Comparison of ENCODE assay signal across 10 cellular contexts in genomic region chr6:144347447-144347758, GRCh38.
DNase-seq lines count a peak whose midpoint lies in the region; ATAC-seq and TF ChIP-seq lines count a peak whose summit lies in the region.
"Had no signal": no experiment of that assay in that cellular context is flagged by ENCODE, and none has a peak within 500 bp of the region (broad histone marks: within the 10 kb centered on the region; RNA-seq: fewer than 3 reads in every experiment).

No MANE protein-coding gene starts in this region.

- H3K4me3 ChIP-seq in breast epithelium: no peak overlapping the region
- H3K4me3 ChIP-seq in body of pancreas: no peak overlapping the region
- H3K4me3 ChIP-seq: MG63 had no signal

- ATAC-seq in body of pancreas: no peak

- no peaks in the 10 kb centered on the region for H3K36me3 ChIP-seq in breast epithelium
- H3K36me3 ChIP-seq in body of pancreas (replicated peaks in 1 of 2; ENCODE audit: insufficient read depth in 1 of 2, low read depth in 2 of 2): no peaks in the 10 kb centered on the region
- H3K36me3 ChIP-seq: MG63 had no signal

- TF ChIP-seq POLR2A in breast epithelium (IDR thresholded peaks at IDR 0.05) (no peak), body of pancreas (IDR thresholded peaks at IDR 0.05) (no peak)

- in situ Hi-C loops in Caki2 (cut with HindIII; ENCODE audit: low pct_unique_long_range_greater_than_20kb, low sequenced_read_pairs): no loop called here

- H3K4me1 Mint-ChIP-seq in osteocyte (ENCODE audit: unreplicated experiment): peaks cover 67% of the 10 kb centered on the region

- peak overlapping the region; percentile 31 to 60 for H3K27ac ChIP-seq in breast epithelium
- peak overlapping the region in 1 of 4 donors; percentile 8 for H3K27ac ChIP-seq in body of pancreas
- H3K27ac ChIP-seq: foreskin keratinocyte had no signal

- no peaks in the 10 kb centered on the region for H3K9me3 Mint-ChIP-seq in osteocyte (ENCODE audit: unreplicated experiment)

- TF ChIP-seq CTCF in breast epithelium (IDR thresholded peaks at IDR 0.05) (no peak), osteocyte (IDR thresholded peaks at IDR 0.05) (no peak), body of pancreas (IDR thresholded peaks at IDR 0.05) (no peak)

- intact Hi-C loops in breast epithelium (cut with DNase I; ENCODE audit: low total_unique reads) (no loop called here), body of pancreas (cut with DNase I) (no loop called here)

- H3K9me3 ChIP-seq in breast epithelium (no peaks in the 10 kb centered on the region), body of pancreas (no peaks in the 10 kb centered on the region)
- H3K9me3 ChIP-seq: MG63 had no signal

- H3K36me3 Mint-ChIP-seq in osteocyte (ENCODE audit: unreplicated experiment): peaks cover 6% of the 10 kb centered on the region

- H3K27me3 ChIP-seq in breast epithelium (no peaks in the 10 kb centered on the region), body of pancreas (no peaks in the 10 kb centered on the region)
- H3K27me3 ChIP-seq: foreskin keratinocyte, MG63 had no signal

- peaks cover 0 to 11% of the 10 kb centered on the region in 2 donors for H3K4me1 ChIP-seq in breast epithelium
- H3K4me1 ChIP-seq in body of pancreas: peaks cover 67% of the 10 kb centered on the region

- H3K27ac Mint-ChIP-seq in osteocyte (ENCODE audit: unreplicated experiment): peak overlapping the region; percentile 88

- no peak overlapping the region for H3K4me3 Mint-ChIP-seq in osteocyte (ENCODE audit: unreplicated experiment)

- peak; percentile 38 for DNase-seq in Caki2 (ENCODE audit: low read depth)
- peak; percentile 29 for DNase-seq in M059J (ENCODE audit: low read depth)
- DNase-seq in breast epithelium (ENCODE audit: low spot score in 2 of 2): no peak
- no peak for DNase-seq in osteocyte (ENCODE audit: extremely low spot score, unreplicated experiment)
- DNase-seq in body of pancreas: no peak
- no peak for DNase-seq in NAMALWA (ENCODE audit: low spot score)
- no peak for DNase-seq in NOMO-1 treated with dmso at 0.1 percent for 144 hours (lab: John Stamatoyannopoulos, UW; ENCODE audit: unreplicated experiment)
- DNase-seq: NCI-H748 treated with DMSO at 0.1 percent for 48 hours had no signal

- H3K27me3 Mint-ChIP-seq in osteocyte (ENCODE audit: unreplicated experiment): no peaks in the 10 kb centered on the region

Comparison
In these comparisons a context has a peak if more than half of its experiments do, and no peak if none do; other contexts are left out.
1. DNase-seq: peak in Caki2 (single experiment) and M059J (single experiment); none in breast epithelium (0 of 2), osteocyte (single experiment), body of pancreas (0 of 4), NAMALWA (single experiment) and NOMO-1 treated with dmso at 0.1 percent for 144 hours (single experiment).